Comparison of ENCODE assay signal across 27 cellular contexts in genomic region chr2:160989778-160990177, GRCh38.
"Had no signal": no experiment of that assay in that cellular context is flagged by ENCODE, and none has a peak within 500 bp of the region (broad histone marks: within the 10 kb centered on the region; RNA-seq: fewer than 3 reads in every experiment).

No MANE protein-coding gene starts in this region.

- H3K4me3 ChIP-seq: gastroesophageal sphincter, neural progenitor cell, right lobe of liver, transverse colon had no signal

- H3K9me3 ChIP-seq: gastroesophageal sphincter, right lobe of liver, transverse colon had no signal

- FAIRE-seq: kidney, small intestine had no signal

- ATAC-seq: esophagus mucosa; gastroesophageal sphincter; left colon; naive thymus-derived CD4-positive, alpha-beta T cell; right lobe of liver; stimulated activated memory B cell treated with anti-CD40 and anti-IgM and Interleukin-4, amounts not matched to agents 10 μg/mL and 1 μg/mL and 100 μg/mL, for 72 hours; stimulated activated naive CD8-positive, alpha-beta T cell treated with anti-CD3 and anti-CD28 coated beads, Interleukin-15, amount 100 ng/mL, for 72 hours had no signal

- DNase-seq: activated CD4-positive, alpha-beta memory T cell treated with anti-CD3 and anti-CD28 coated beads for 36 hours; activated CD4-positive, alpha-beta T cell treated with anti-CD3 and anti-CD28 coated beads, Interleukin-2, amount 10 ng/mL, durations not matched to agents 24 days and 14 days; activated CD4-positive, CD25-positive, alpha-beta regulatory T cell treated with anti-CD3 and anti-CD28 coated beads, Interleukin-2, amount 50 U/mL, for 72 hours; activated CD8-positive, alpha-beta memory T cell treated with anti-CD3 and anti-CD28 coated beads, Interleukin-2, amount 50 U/mL, for 4 hours; activated effector memory CD4-positive, alpha-beta T cell treated with anti-CD3 and anti-CD28 coated beads, Interleukin-2, amount 50 U/mL, for 16 hours; activated naive CD4-positive, alpha-beta T cell treated with anti-CD3 and anti-CD28 coated beads, Interleukin-2, amount 10 ng/mL, durations not matched to agents 7 days and 5 days; activated T-cell treated with anti-CD3 and anti-CD28 coated beads, Interleukin-2, amount 50 U/mL, for 1 hour; amygdala; caudate nucleus; endodermal cell; head of caudate nucleus; hippocampal formation; immature natural killer cell; kidney; left colon; mammary epithelial cell; naive thymus-derived CD4-positive, alpha-beta T cell; right lobe of liver; small intestine; stimulated activated CD4-positive, alpha-beta T cell treated with anti-CD3 and anti-CD28 coated beads, Interleukin-4, amount 100 ng/mL, for 24 hours; stimulated activated naive CD8-positive, alpha-beta T cell treated with anti-CD3 and anti-CD28 coated beads, Interleukin-15, amount 100 ng/mL, for 72 hours; T-helper 2 cell; transverse colon had no signal

- H3K27me3 ChIP-seq: gastroesophageal sphincter, neural progenitor cell, right lobe of liver, transverse colon had no signal

- H3K4me1 ChIP-seq: transverse colon had no signal

- H3K27ac ChIP-seq: gastroesophageal sphincter, neural progenitor cell, right lobe of liver, transverse colon had no signal

- H3K9ac ChIP-seq: neural progenitor cell had no signal

- H3K36me3 ChIP-seq: gastroesophageal sphincter, neural progenitor cell, right lobe of liver, transverse colon had no signal
